Comparison of ENCODE assay signal across 16 cellular contexts in the genomic region with DNA sequence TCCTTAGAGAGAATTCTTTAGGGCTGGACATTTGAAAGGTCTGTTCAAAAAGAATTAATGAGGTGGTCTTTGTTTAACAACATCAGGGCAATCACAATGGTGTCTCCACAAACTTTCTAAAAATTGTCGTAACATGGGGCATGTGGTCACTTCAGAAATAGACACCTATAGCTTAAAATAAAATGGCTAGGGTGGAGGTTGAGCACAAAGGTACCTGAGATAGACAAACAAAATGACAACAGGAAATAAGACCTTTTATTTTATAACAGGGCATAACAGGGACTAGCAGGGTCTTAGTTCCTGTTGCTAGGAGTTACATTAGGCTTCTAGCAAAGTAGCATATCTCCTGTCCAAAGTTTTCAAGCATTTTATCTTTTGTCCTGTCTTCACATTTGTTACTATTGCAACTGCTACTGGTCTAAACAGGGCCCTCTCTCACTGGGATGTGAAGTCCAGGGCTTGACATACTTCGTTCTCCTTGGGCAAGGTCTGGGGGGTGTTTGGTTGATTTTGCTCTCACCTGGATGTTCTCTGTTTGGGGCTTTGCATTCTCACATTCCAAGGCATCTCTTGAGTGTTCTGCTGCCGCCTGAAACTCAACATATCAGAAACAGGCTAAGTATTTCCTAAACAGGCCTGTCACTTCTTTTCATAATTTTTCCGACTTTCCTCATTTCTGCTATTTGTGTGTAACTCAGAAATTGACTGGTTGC. TPM values are rescaled to one million over a fixed set of nuclear protein-coding genes. Genes with fewer than 3 reads are reported as not detected.
DNase-seq lines count a peak whose midpoint lies in the region; ATAC-seq and TF ChIP-seq lines count a peak whose summit lies in the region.
"Had no signal": no experiment of that assay in that cellular context is flagged by ENCODE, and none has a peak within 500 bp of the region (broad histone marks: within the 10 kb centered on the region; RNA-seq: fewer than 3 reads in every experiment).

No MANE protein-coding gene starts in this region.

- no peak overlapping the region for H2BK5ac ChIP-seq in mesendoderm (ENCODE audit: low read length)

- no peaks in the 10 kb centered on the region for H3K9me2 ChIP-seq in DOHH2 (replicated peaks; ENCODE audit: control insufficient read depth, low read length)

- no peak for ATAC-seq in CD4-positive, alpha-beta T cell (ENCODE audit: poor library complexity)
- ATAC-seq in RWPE2 (ENCODE audit: low read depth): no peak

- no peak overlapping the region for H4K8ac ChIP-seq in mesendoderm (ENCODE audit: low read depth, low read length)

- H2AK5ac ChIP-seq in mesendoderm (ENCODE audit: low read length): no peak overlapping the region

- POLR2A ChIA-PET in CD4-positive, alpha-beta T cell (lab: Charles Lee): interaction anchor here (0.6 to 1.7 kb wide), 3 partner anchors 58 to 877 kb away, joined by 3 to 6 read pairs (median 3); partner anchors contain the start of genes ATG3 and SLC35A5

- no peak overlapping the region for H3K23ac ChIP-seq in mesendoderm (ENCODE audit: low read length)

- no peak overlapping the region for H3K4ac ChIP-seq in mesendoderm (ENCODE audit: low read depth, low read length)

- H3K4me3 Mint-ChIP-seq in CD4-positive, alpha-beta T cell: peak overlapping the region; percentile 52

- H3K4me3 ChIP-seq in DOHH2 (ENCODE audit: low read length) (peak overlapping the region; percentile 93), RWPE2 (ENCODE audit: severe bottlenecking) (no peak overlapping the region), mesendoderm (ENCODE audit: low read length) (no peak overlapping the region), brain microvascular endothelial cell (ENCODE audit: low read depth, low read length) (no peak overlapping the region)
- H3K4me3 ChIP-seq: colonic mucosa had no signal

- H4K5ac ChIP-seq in mesendoderm (ENCODE audit: low read length): no peak overlapping the region

- H3K9me3 Mint-ChIP-seq in CD4-positive, alpha-beta T cell: no peaks in the 10 kb centered on the region

- peaks cover 23% of the 10 kb centered on the region for H3K36me3 Mint-ChIP-seq in CD4-positive, alpha-beta T cell (ENCODE audit: low read depth)

- no peaks in the 10 kb centered on the region for H3K27me3 Mint-ChIP-seq in CD4-positive, alpha-beta T cell

- H4K20me1 ChIP-seq in DOHH2 (ENCODE audit: control insufficient read depth, insufficient read depth, low read depth, low read length): no peaks in the 10 kb centered on the region

- TF ChIP-seq CTCF in CD4-positive, alpha-beta T cell (IDR thresholded peaks at IDR 0.05): no peak
- TF ChIP-seq CTCF in DOHH2 (IDR thresholded peaks at IDR 0.05; ENCODE audit: low read depth, low read length, poor library complexity, severe bottlenecking) (no peak), RWPE2 (IDR thresholded peaks at IDR 0.05; ENCODE audit: poor library complexity, severe bottlenecking) (no peak), brain microvascular endothelial cell (IDR thresholded peaks at IDR 0.05; ENCODE audit: low read depth, low read length, missing control alignments) (no peak)

- peak overlapping the region; percentile 97 for H3K4me2 ChIP-seq in DOHH2 (ENCODE audit: low read length)
- no peak overlapping the region for H3K4me2 ChIP-seq in mesendoderm (ENCODE audit: low read length)

- no CpG with 5 or more reads among the region's 4 CpGs for WGBS in mesendoderm (ENCODE audit: extremely low coverage, insufficient coverage, low lambda C conversion rate)

- no peaks in the 10 kb centered on the region for H3K9me3 ChIP-seq in CD4-positive, alpha-beta T cell (ENCODE audit: control insufficient read depth, low read length)
- no peaks in the 10 kb centered on the region for H3K9me3 ChIP-seq in DOHH2 (ENCODE audit: control insufficient read depth, insufficient read depth, low read length)
- no peaks in the 10 kb centered on the region for H3K9me3 ChIP-seq in RWPE2 (ENCODE audit: severe bottlenecking)
- H3K9me3 ChIP-seq: colonic mucosa had no signal

- intact Hi-C loops in CD4-positive, alpha-beta T cell (cut with DNase I, micrococcal nuclease): loop anchor here in 1 of 2 experiments (10.0 kb wide), 1 partner anchor 175 kb away; no protein-coding TSS in a partner anchor

- H3K79me1 ChIP-seq in mesendoderm (ENCODE audit: low read length): no peaks in the 10 kb centered on the region

- H3K4me1 Mint-ChIP-seq in CD4-positive, alpha-beta T cell (ENCODE audit: low read depth): peaks cover 95% of the 10 kb centered on the region

- H2BK120ac ChIP-seq in mesendoderm (ENCODE audit: low read depth, low read length): no peak overlapping the region

- no peak overlapping the region for H3K56ac ChIP-seq in mesendoderm (ENCODE audit: low read length)

- H2BK15ac ChIP-seq in mesendoderm (replicated peaks; ENCODE audit: low read depth): peak overlapping the region; percentile 76

- H3K79me2 ChIP-seq in DOHH2 (ENCODE audit: control insufficient read depth, low read length) (peaks cover 99% of the 10 kb centered on the region), mesendoderm (ENCODE audit: control insufficient read depth, insufficient read depth, low read length) (no peaks in the 10 kb centered on the region)

- no peak for DNase-seq in CD4-positive, alpha-beta T cell
- DNase-seq in RWPE2 (ENCODE audit: low spot score) (no peak), mesendoderm (no peak), dedifferentiated amniotic fluid mesenchymal stem cell (ENCODE audit: extremely low spot score) (no peak), NCI-H2029 treated with DMSO at 0.1 percent for 48 hours (lab: John Stamatoyannopoulos, UW) (no peak), brain microvascular endothelial cell (no peak)
- DNase-seq: activated CD8-positive, alpha-beta memory T cell treated with anti-CD3 and anti-CD28 coated beads, Interleukin-2, amount 50 U/mL, for 4 hours; aorta; C1 segment of cervical spinal cord; colonic mucosa; KBM-7; NCI-H1417; small intestine had no signal

- peaks cover 92% of the 10 kb centered on the region for H3F3A ChIP-seq in DOHH2 (ENCODE audit: control insufficient read depth, insufficient read depth)

- peak overlapping the region; percentile 80 for H3K27ac ChIP-seq in CD4-positive, alpha-beta T cell (ENCODE audit: low read depth, low read length)
- H3K27ac ChIP-seq in DOHH2 (ENCODE audit: low read depth, low read length) (peak overlapping the region; percentile 99), RWPE2 (ENCODE audit: poor library complexity, severe bottlenecking) (peak overlapping the region; percentile 29), mesendoderm (ENCODE audit: low read depth, low read length) (no peak overlapping the region), brain microvascular endothelial cell (no peak overlapping the region)
- H3K27ac ChIP-seq: colonic mucosa had no signal

- H3K36me3 ChIP-seq in DOHH2 (ENCODE audit: control insufficient read depth, low read length) (peaks cover 79% of the 10 kb centered on the region), RWPE2 (ENCODE audit: low read depth) (no peaks in the 10 kb centered on the region), mesendoderm (ENCODE audit: control insufficient read depth, insufficient read depth, low read length) (no peaks in the 10 kb centered on the region), brain microvascular endothelial cell (replicated peaks) (no peaks in the 10 kb centered on the region)
- H3K36me3 ChIP-seq: colonic mucosa had no signal

- CTCF ChIA-PET in CD4-positive, alpha-beta T cell (lab: Charles Lee): interaction anchor here (1.6 kb wide), 1 partner anchor 7 kb away, joined by 6 read pairs; no protein-coding TSS in a partner anchor

- in situ Hi-C loops in brain microvascular endothelial cell (cut with HindIII; ENCODE audit: low pct_ligation_motif_present, low sequenced_read_pairs): no loop called here

- H3K9ac ChIP-seq in mesendoderm (ENCODE audit: low read length): no peak overlapping the region

- H3K4me1 ChIP-seq in DOHH2 (ENCODE audit: control insufficient read depth, low read length): peaks cover 76% of the 10 kb centered on the region
- peaks cover 15% of the 10 kb centered on the region for H3K4me1 ChIP-seq in RWPE2 (ENCODE audit: insufficient read depth, poor library complexity, severe bottlenecking)
- H3K4me1 ChIP-seq in mesendoderm (ENCODE audit: control insufficient read depth, low read depth, low read length): peaks cover 10% of the 10 kb centered on the region
- H3K4me1 ChIP-seq: colonic mucosa had no signal

- H3K27me3 ChIP-seq in CD4-positive, alpha-beta T cell (ENCODE audit: control insufficient read depth, insufficient read depth, low read length): no peaks in the 10 kb centered on the region
- H3K27me3 ChIP-seq in DOHH2 (ENCODE audit: control insufficient read depth, low read length) (no peaks in the 10 kb centered on the region), RWPE2 (ENCODE audit: insufficient read depth, poor library complexity, severe bottlenecking) (no peaks in the 10 kb centered on the region), mesendoderm (ENCODE audit: insufficient read depth, low read length, poor library complexity) (no peaks in the 10 kb centered on the region), brain microvascular endothelial cell (replicated peaks) (no peaks in the 10 kb centered on the region)
- H3K27me3 ChIP-seq: colonic mucosa had no signal

- peak overlapping the region; percentile 88 for H3K27ac Mint-ChIP-seq in CD4-positive, alpha-beta T cell

- no peak overlapping the region for H3K18ac ChIP-seq in mesendoderm (ENCODE audit: low read length)

RNA-seq across cellular contexts. Expression of gene GCSAM, which starts 3.0 kb away (rescaled TPM):
- 1 to 10 TPM; 6.5 to 6.8 TPM for total RNA-seq in CD4-positive, alpha-beta T cell
- not detected for polyA plus RNA-seq in mesendoderm (2013, experiment 1 of 2)
- polyA plus RNA-seq in mesendoderm (2013, experiment 2 of 2): not detected
- total RNA-seq: Daoy, epithelial cell of proximal tubule had no signal

RNA-seq across cellular contexts. Expression of gene C3orf52, which starts 43.9 kb away (rescaled TPM):
- total RNA-seq in CD4-positive, alpha-beta T cell: 1 to 10 TPM; 1.6 to 2.7 TPM
- polyA plus RNA-seq in mesendoderm (2013, experiment 1 of 2): 6.2 TPM
- 6.9 TPM for polyA plus RNA-seq in mesendoderm (2013, experiment 2 of 2)

Comparison
In these comparisons a context has a peak if more than half of its experiments do, and no peak if none do; other contexts are left out.
1. H3K27ac ChIP-seq: peak in CD4-positive, alpha-beta T cell (single experiment), DOHH2 (single experiment) and RWPE2 (single experiment); none in mesendoderm (single experiment) and brain microvascular endothelial cell (single experiment).